1 cellular context compared by ENCODE assay signal in the genomic region with DNA sequence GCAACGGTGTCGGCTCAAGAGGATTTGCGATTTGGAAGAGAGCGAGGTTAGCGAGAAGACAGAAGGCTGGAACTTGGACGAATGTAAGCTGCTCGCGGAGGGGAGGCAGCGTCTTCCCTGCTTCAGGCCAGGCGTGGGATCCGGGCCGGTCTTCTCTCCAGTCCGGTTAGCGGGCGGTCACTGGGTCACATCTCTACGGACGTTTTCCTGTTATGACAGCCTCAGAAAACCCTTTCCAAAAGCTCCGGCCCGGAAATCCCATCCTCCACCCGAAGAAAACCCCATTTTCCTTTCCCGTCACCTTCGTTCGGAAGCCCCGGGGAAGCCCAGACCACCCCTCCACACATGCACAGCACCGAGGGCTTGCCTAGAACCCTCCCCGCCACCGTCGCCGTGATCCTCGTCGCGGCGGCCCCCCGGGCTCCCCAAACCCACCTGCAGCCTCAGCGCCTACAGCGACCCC.
A peak's percentile ranks its signal among the peaks of the same experiment; 100 is the strongest.
TF ChIP-seq lines count a peak whose summit lies in the region.

No MANE protein-coding gene starts in this region.

TF ChIP-seq in H1, 55 proteins besides CTCF, POLR2A, EP300 and RAD21:
- TF ChIP-seq JUND (IDR thresholded peaks at IDR 0.05; ENCODE audit: low read length) (no peak), SAP30 (IDR thresholded peaks at IDR 0.05; ENCODE audit: insufficient read depth, insufficient replicate concordance, low read length) (peak; percentile 18), HDAC2 (IDR thresholded peaks at IDR 0.05; ENCODE audit: borderline replicate concordance in 1 of 2, low read depth in 2 of 2, low read length in 2 of 2) (0 out of 4 replicates have a peak, but pooled peaks of 1 of the 2 experiments have one; percentile 45), PHF8 (conservative IDR thresholded peaks at IDR 0.05; ENCODE audit: low read depth, low read length) (peak; percentile 12), SIN3A (conservative IDR thresholded peaks at IDR 0.05 in 1 of 2, IDR thresholded peaks at IDR 0.05 in 1 of 2; ENCODE audit: low read depth in 1 of 2, low read length in 2 of 2) (0 out of 4 replicates have a peak, but pooled peaks of 1 of the 2 experiments have one; percentile 40)
